1 cellular context compared by ENCODE assay signal in genomic region chr17:28392491-28392890, GRCh38.
TF ChIP-seq lines count a peak whose summit lies in the region.

No MANE protein-coding gene starts in this region.

TF ChIP-seq in endothelial cell of umbilical vein, 7 proteins besides CTCF, POLR2A, EP300 and RAD21:
- TF ChIP-seq FOS (IDR thresholded peaks at IDR 0.05; ENCODE audit: borderline replicate concordance, insufficient read depth, low read length) (no peak), JUN (IDR thresholded peaks at IDR 0.05; ENCODE audit: borderline replicate concordance, insufficient read depth, insufficient read length, low read depth) (no peak), MAX (IDR thresholded peaks at IDR 0.05; ENCODE audit: insufficient read depth, insufficient read length) (no peak), POLR2AphosphoS5 (IDR thresholded peaks at IDR 0.05; ENCODE audit: insufficient read depth, low read depth, low read length) (no peak), GATA2 (IDR thresholded peaks at IDR 0.05; ENCODE audit: insufficient read depth, insufficient read length, low read depth, low read length) (no peak), MYC (IDR thresholded peaks at IDR 0.05; ENCODE audit: low read depth, low read length) (no peak)
